8 cellular contexts compared by ENCODE assay signal in the genomic region with DNA sequence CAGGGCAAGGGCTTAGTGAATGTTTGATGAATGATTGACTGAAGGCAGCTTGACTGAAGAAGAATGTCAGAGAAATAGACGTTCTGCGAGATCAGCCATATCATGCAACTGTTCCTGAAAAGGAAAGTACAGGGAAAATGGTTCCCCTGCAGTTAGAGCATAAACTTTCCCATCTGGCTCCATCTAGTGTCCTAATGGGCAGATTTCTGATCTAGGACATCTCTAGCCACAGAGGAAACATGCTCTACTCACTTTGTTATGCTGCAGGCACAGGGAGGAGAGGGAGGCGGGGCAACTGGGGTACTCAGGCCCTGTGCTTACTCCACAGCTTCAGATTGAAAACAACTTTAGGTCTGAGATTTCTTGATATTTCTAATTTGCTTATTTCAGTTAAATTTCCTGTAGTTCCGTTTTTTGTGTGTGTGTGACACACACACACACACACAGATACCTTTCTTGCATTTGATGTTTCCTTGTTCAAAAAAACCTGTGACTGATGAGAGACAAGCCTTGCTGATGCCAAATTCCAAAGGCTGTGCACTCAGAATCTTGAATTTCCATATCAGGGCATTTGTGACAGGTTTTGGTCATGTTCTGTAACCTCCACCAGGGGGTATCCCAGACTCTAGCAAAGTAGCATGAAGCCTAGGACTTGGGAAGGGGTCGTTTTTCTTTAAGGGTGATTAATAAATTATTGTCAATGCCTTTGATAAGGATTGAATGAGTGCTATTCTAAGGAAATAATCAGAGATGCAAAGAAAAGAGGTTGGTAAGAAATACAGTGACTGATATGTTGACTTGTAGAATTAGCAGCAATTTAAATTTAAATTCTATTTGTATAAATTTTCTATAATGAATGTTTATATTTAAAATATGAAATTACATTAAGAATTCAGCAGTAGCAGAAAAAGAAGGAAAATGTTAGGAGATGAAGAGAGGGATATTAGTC.
DNase-seq lines count a peak whose midpoint lies in the region; ATAC-seq and TF ChIP-seq lines count a peak whose summit lies in the region.

No MANE protein-coding gene starts in this region.

- H4K20me1 ChIP-seq in DOHH2 (ENCODE audit: control insufficient read depth, insufficient read depth, low read depth, low read length), result no peaks in the 10 kb centered on the region

- H3K79me2 ChIP-seq in DOHH2 (ENCODE audit: control insufficient read depth, low read length), result no peaks in the 10 kb centered on the region

- H3K4me3 ChIP-seq in DOHH2 (ENCODE audit: low read length), result no peak overlapping the region
- no peak overlapping the region for H3K4me3 ChIP-seq in LNCaP clone FGC (ENCODE audit: low read depth, low read length)

- no peak overlapping the region for H3K27ac ChIP-seq in DOHH2 (ENCODE audit: low read depth, low read length)

- no peak for DNase-seq in LNCaP clone FGC (ENCODE audit: low read depth)
- peak; percentile 39 to 47 for DNase-seq in SHP77 (lab: John Stamatoyannopoulos, UW)
- DNase-seq in foreskin melanocyte, result peak; percentile 77
- peak; percentile 63 for DNase-seq in stromal cell of bone marrow (ENCODE audit: low read depth)
- DNase-seq in activated naive CD4-positive, alpha-beta T cell treated with anti-CD3 and anti-CD28 coated beads, Interleukin-2, amount 50 U/mL, for 16 hours, result no peak

- H3K4me2 ChIP-seq in DOHH2 (ENCODE audit: low read length), result no peak overlapping the region

- H3K9me3 ChIP-seq in DOHH2 (ENCODE audit: control insufficient read depth, insufficient read depth, low read length), result no peaks in the 10 kb centered on the region

- H3F3A ChIP-seq in DOHH2 (ENCODE audit: control insufficient read depth, insufficient read depth), result no peaks in the 10 kb centered on the region

- no peaks in the 10 kb centered on the region for H3K27me3 ChIP-seq in DOHH2 (ENCODE audit: control insufficient read depth, low read length)

- ATAC-seq in GM21529 (IDR thresholded peaks at IDR 0.05; ENCODE audit: unreplicated experiment), result no peak
- no peak for ATAC-seq in GM21786 (IDR thresholded peaks at IDR 0.05; ENCODE audit: unreplicated experiment)

- TF ChIP-seq CTCF in DOHH2 (IDR thresholded peaks at IDR 0.05; ENCODE audit: low read depth, low read length, poor library complexity, severe bottlenecking) (peak; percentile 56), LNCaP clone FGC (IDR thresholded peaks at IDR 0.05; ENCODE audit: control insufficient read depth, extremely low read depth, insufficient read depth) (peak; percentile 70)

- no peaks in the 10 kb centered on the region for H3K4me1 ChIP-seq in DOHH2 (ENCODE audit: control insufficient read depth, low read length)

- no peaks in the 10 kb centered on the region for H3K36me3 ChIP-seq in DOHH2 (ENCODE audit: control insufficient read depth, low read length)

- H3K9me2 ChIP-seq in DOHH2 (replicated peaks; ENCODE audit: control insufficient read depth, low read length), result no peaks in the 10 kb centered on the region

Comparison
In these comparisons a context has a peak if more than half of its experiments do, and no peak if none do; other contexts are left out.
1. DNase-seq: peak in SHP77 (2 of 2), foreskin melanocyte (single experiment) and stromal cell of bone marrow (single experiment); none in LNCaP clone FGC (single experiment) and activated naive CD4-positive, alpha-beta T cell treated with anti-CD3 and anti-CD28 coated beads, Interleukin-2, amount 50 U/mL, for 16 hours (single experiment).